Comparison of ENCODE assay signal across 8 cellular contexts in genomic region chr1:117339866-117340357, GRCh38. TPM values are rescaled to one million over a fixed set of nuclear protein-coding genes. Genes with fewer than 3 reads are reported as not detected.
A peak's percentile ranks its signal among the peaks of the same experiment; 100 is the strongest.
DNase-seq lines count a peak whose midpoint lies in the region; ATAC-seq and TF ChIP-seq lines count a peak whose summit lies in the region.

No MANE protein-coding gene starts in this region.

- no peaks in the 10 kb centered on the region for H3K36me3 Mint-ChIP-seq in activated naive CD4-positive, alpha-beta T cell treated with anti-CD3 and anti-CD28 coated beads, Interleukin-2, amount 50 U/mL, for 72 hours
- H3K36me3 Mint-ChIP-seq in WTC11, result no peaks in the 10 kb centered on the region

- intact Hi-C loops in esophagus muscularis mucosa (cut with DNase I), result no loop called here

- DNase-seq in DMS 273 (lab: John Stamatoyannopoulos, UW; ENCODE audit: unreplicated experiment) (peak; percentile 71), left kidney (ENCODE audit: low read depth, low spot score) (peak; percentile 86), WTC11 (ENCODE audit: low spot score) (no peak), esophagus muscularis mucosa (ENCODE audit: extremely low spot score) (no peak)
- DNase-seq in activated naive CD4-positive, alpha-beta T cell treated with anti-CD3 and anti-CD28 coated beads, Interleukin-2, amount 50 U/mL, for 72 hours (ENCODE audit: low spot score in 2 of 2), result no peak

- ATAC-seq in activated naive CD4-positive, alpha-beta T cell treated with anti-CD3 and anti-CD28 coated beads, Interleukin-2, amount 50 U/mL, for 72 hours, result peak; percentile 46 to 51
- ATAC-seq in HG02981 (IDR thresholded peaks at IDR 0.05; ENCODE audit: unreplicated experiment), result no peak
- ATAC-seq in GM21367 (IDR thresholded peaks at IDR 0.05; ENCODE audit: unreplicated experiment), result no peak
- no peak for ATAC-seq in WTC11

- H3K4me1 Mint-ChIP-seq in WTC11, result peaks cover 11% of the 10 kb centered on the region

- no peak overlapping the region for H3K9ac ChIP-seq in Loucy (ENCODE audit: low read depth, low read length, poor library complexity, severe bottlenecking)

- peak overlapping the region; percentile 59; the same call in 1 of the 2 replicates for H2AFZ ChIP-seq in Loucy (ENCODE audit: low read length)

- TF ChIP-seq CTCF in Loucy (conservative IDR thresholded peaks at IDR 0.05; ENCODE audit: low read length) (peak; percentile 21), WTC11 (IDR thresholded peaks at IDR 0.05) (no peak), esophagus muscularis mucosa (IDR thresholded peaks at IDR 0.05) (no peak)

- no peaks in the 10 kb centered on the region for H3K79me2 ChIP-seq in Loucy (ENCODE audit: insufficient read depth, low read length)

- H3K27ac Mint-ChIP-seq in activated naive CD4-positive, alpha-beta T cell treated with anti-CD3 and anti-CD28 coated beads, Interleukin-2, amount 50 U/mL, for 72 hours, result no peak overlapping the region
- H3K27ac Mint-ChIP-seq in WTC11, result no peak overlapping the region

- H3K9me2 ChIP-seq in Loucy (replicated peaks; ENCODE audit: low read depth, low read length), result no peaks in the 10 kb centered on the region

- H3K4me1 ChIP-seq in Loucy (ENCODE audit: insufficient read depth, low read length, poor library complexity, severe bottlenecking), result no peaks in the 10 kb centered on the region
- H3K4me1 ChIP-seq in esophagus muscularis mucosa, result peaks cover 0 to 5% (median 2%) of the 10 kb centered on the region in 4 donors

- POLR2A ChIA-PET in WTC11 (lab: Charles Lee), result no interaction called here

- no peaks in the 10 kb centered on the region for H4K20me1 ChIP-seq in Loucy (ENCODE audit: insufficient read depth, low read length, poor library complexity, severe bottlenecking)

- WGBS in esophagus muscularis mucosa, result 54% methylated on average over 3 of the region's 3 CpGs

- no peak for TF ChIP-seq POLR2A in esophagus muscularis mucosa (IDR thresholded peaks at IDR 0.05; ENCODE audit: low read depth)

- no peak overlapping the region for H3K27ac ChIP-seq in esophagus muscularis mucosa (replicated peaks in 1 of 4)

- H3K9me3 ChIP-seq in Loucy (ENCODE audit: insufficient read depth, low read depth, low read length), result no peaks in the 10 kb centered on the region
- no peaks in the 10 kb centered on the region for H3K9me3 ChIP-seq in esophagus muscularis mucosa

- CTCF ChIA-PET in WTC11 (lab: Charles Lee), result no interaction called here

- peaks cover 28% of the 10 kb centered on the region for H3K27me3 Mint-ChIP-seq in WTC11 (ENCODE audit: low read depth)

- H3K4me3 Mint-ChIP-seq in WTC11, result no peak overlapping the region

- H3K4me3 ChIP-seq in Loucy (ENCODE audit: low read length, poor library complexity, severe bottlenecking) (no peak overlapping the region), esophagus muscularis mucosa (no peak overlapping the region)

- H3K27me3 ChIP-seq in Loucy (ENCODE audit: insufficient read depth, low read length, poor library complexity, severe bottlenecking) (no peaks in the 10 kb centered on the region), esophagus muscularis mucosa (no peaks in the 10 kb centered on the region)

- peaks cover 0 to 4% of the 10 kb centered on the region in 2 donors for H3K9me3 Mint-ChIP-seq in activated naive CD4-positive, alpha-beta T cell treated with anti-CD3 and anti-CD28 coated beads, Interleukin-2, amount 50 U/mL, for 72 hours
- peaks cover 15% of the 10 kb centered on the region; the same call in 1 of the 2 replicates for H3K9me3 Mint-ChIP-seq in WTC11

- TF ChIP-seq EP300 in esophagus muscularis mucosa (IDR thresholded peaks at IDR 0.05), result no peak

- H3K36me3 ChIP-seq in Loucy (ENCODE audit: insufficient read depth, low read length) (no peaks in the 10 kb centered on the region), esophagus muscularis mucosa (no peaks in the 10 kb centered on the region)

- H3K4me2 ChIP-seq in Loucy (ENCODE audit: low read depth, low read length, poor library complexity, severe bottlenecking), result no peak overlapping the region

- no peaks in the 10 kb centered on the region for H3F3A ChIP-seq in Loucy (ENCODE audit: low read depth)

TF ChIP-seq in WTC11, 78 proteins besides CTCF, POLR2A, EP300 and RAD21:
- no peak for TF ChIP-seq NFE2L1 (CRISPR knock-in tag; IDR thresholded peaks at IDR 0.05)
- TF ChIP-seq, protein P1, sequence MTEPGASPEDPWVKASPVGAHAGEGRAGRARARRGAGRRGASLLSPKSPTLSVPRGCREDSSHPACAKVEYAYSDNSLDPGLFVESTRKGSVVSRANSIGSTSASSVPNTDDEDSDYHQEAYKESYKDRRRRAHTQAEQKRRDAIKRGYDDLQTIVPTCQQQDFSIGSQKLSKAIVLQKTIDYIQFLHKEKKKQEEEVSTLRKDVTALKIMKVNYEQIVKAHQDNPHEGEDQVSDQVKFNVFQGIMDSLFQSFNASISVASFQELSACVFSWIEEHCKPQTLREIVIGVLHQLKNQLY (CRISPR knock-in tag; IDR thresholded peaks at IDR 0.05), result no peak
- TF ChIP-seq IRF2 (CRISPR knock-in tag; IDR thresholded peaks at IDR 0.05; ENCODE audit: borderline replicate concordance, low read depth), result no peak
- no peak for TF ChIP-seq EMX1 (CRISPR knock-in tag; IDR thresholded peaks at IDR 0.05)
- no peak for TF ChIP-seq FOXP1 (CRISPR knock-in tag; IDR thresholded peaks at IDR 0.05; ENCODE audit: borderline replicate concordance)
- TF ChIP-seq ZNF423 (CRISPR knock-in tag; IDR thresholded peaks at IDR 0.05), result no peak

RNA-seq across cellular contexts. Expression of gene MAN1A2, which starts 27.3 kb away (rescaled TPM):
- 10 to 100 TPM; 17.8 to 18.4 TPM for total RNA-seq in activated naive CD4-positive, alpha-beta T cell treated with anti-CD3 and anti-CD28 coated beads, Interleukin-2, amount 50 U/mL, for 72 hours
- total RNA-seq in WTC11 (2021) (14.9 to 19.9 TPM (median 16.0 TPM) in 3 replicates), esophagus muscularis mucosa (10 to 100 TPM; 45.4 to 51.7 (median 48.3) TPM)

Comparison
In these comparisons a context has a peak if more than half of its experiments do, and no peak if none do; other contexts are left out.
1. DNase-seq: peak in DMS 273 (single experiment) and left kidney (single experiment); none in activated naive CD4-positive, alpha-beta T cell treated with anti-CD3 and anti-CD28 coated beads, Interleukin-2, amount 50 U/mL, for 72 hours (0 of 2), WTC11 (single experiment) and esophagus muscularis mucosa (single experiment).
2. ATAC-seq: peak in activated naive CD4-positive, alpha-beta T cell treated with anti-CD3 and anti-CD28 coated beads, Interleukin-2, amount 50 U/mL, for 72 hours (2 of 2); none in HG02981 (single experiment), GM21367 (single experiment) and WTC11 (single experiment).